In genomic region chr3:141399979-141400971, GRCh38 we compare ENCODE assay signal across 8 cellular contexts.
DNase-seq lines count a peak whose midpoint lies in the region; ATAC-seq and TF ChIP-seq lines count a peak whose summit lies in the region.

No MANE protein-coding gene starts in this region.

- peak overlapping the region; percentile 33; the same call in 1 of the 2 replicates for H3K27ac ChIP-seq in KMS-11

- H3K79me2 ChIP-seq in KMS-11 (ENCODE audit: insufficient read depth, low read depth) = peaks cover 95% of the 10 kb centered on the region

- H4K20me1 ChIP-seq in KMS-11 (ENCODE audit: insufficient read depth) = 0 out of 2 replicates have a peak, but pooled peaks cover 3% of the 10 kb centered on the region

- H3K4me3 Mint-ChIP-seq in effector memory CD8-positive, alpha-beta T cell = peak overlapping the region; percentile 19 to 96

- H3K36me3 Mint-ChIP-seq in effector memory CD8-positive, alpha-beta T cell (ENCODE audit: insufficient read depth) = peaks cover 27% of the 10 kb centered on the region

- H3K4me2 ChIP-seq in KMS-11 = no peak overlapping the region; the same call in 1 of the 2 replicates

- H3K9me3 Mint-ChIP-seq in effector memory CD8-positive, alpha-beta T cell = no peaks in the 10 kb centered on the region

- H3K4me1 Mint-ChIP-seq in effector memory CD8-positive, alpha-beta T cell (ENCODE audit: low read depth in 2 of 2) = peaks cover 13 to 39% of the 10 kb centered on the region in 2 donors

- H3K4me1 ChIP-seq in KMS-11 (ENCODE audit: low read depth, poor library complexity, severe bottlenecking) = peaks cover 85% of the 10 kb centered on the region

- H3K9ac ChIP-seq in KMS-11 = no peak overlapping the region

- H3K27me3 Mint-ChIP-seq in effector memory CD8-positive, alpha-beta T cell = no peaks in the 10 kb centered on the region

- H3K27me3 ChIP-seq in KMS-11 (ENCODE audit: insufficient read depth, low read depth) = no peaks in the 10 kb centered on the region

- no peak overlapping the region for H2AFZ ChIP-seq in KMS-11 (ENCODE audit: low read depth)

- no peak for ATAC-seq in effector memory CD8-positive, alpha-beta T cell (replicated peaks)
- ATAC-seq in GM19328 (IDR thresholded peaks at IDR 0.05; ENCODE audit: unreplicated experiment) (no peak), GM19467 (IDR thresholded peaks at IDR 0.05; ENCODE audit: unreplicated experiment) (no peak)

- no peak for TF ChIP-seq CTCF in KMS-11 (conservative IDR thresholded peaks at IDR 0.05; ENCODE audit: low read depth, low read length)

- peaks cover 68% of the 10 kb centered on the region for H3K36me3 ChIP-seq in KMS-11 (ENCODE audit: insufficient read depth)

- no peak overlapping the region for H3K4me3 ChIP-seq in KMS-11 (IDR thresholded peaks at IDR 0.05; ENCODE audit: insufficient read depth, low read depth, low read length)

- peak overlapping the region; percentile 0 to 83 for H3K27ac Mint-ChIP-seq in effector memory CD8-positive, alpha-beta T cell

- DNase-seq in D341Med (ENCODE audit: low spot score) = peak; percentile 54
- no peak for DNase-seq in effector memory CD8-positive, alpha-beta T cell
- DNase-seq in pons (ENCODE audit: low spot score) = peak; percentile 46
- DNase-seq in activated gamma-delta T cell treated with Interleukin-2 at 50 U/mL for 16 hours = no peak
- no peak for DNase-seq in NCI-H2227 (lab: John Stamatoyannopoulos, UW; ENCODE audit: unreplicated experiment)

Comparison
In these comparisons a context has a peak if more than half of its experiments do, and no peak if none do; other contexts are left out.
1. DNase-seq: peak in D341Med (single experiment) and pons (single experiment); none in effector memory CD8-positive, alpha-beta T cell (0 of 3), activated gamma-delta T cell treated with Interleukin-2 at 50 U/mL for 16 hours (single experiment) and NCI-H2227 (single experiment).